ENCODE assay signal across 9 cellular contexts in genomic region chr14:61101803-61102548, GRCh38.
DNase-seq lines count a peak whose midpoint lies in the region; ATAC-seq and TF ChIP-seq lines count a peak whose summit lies in the region.
"Had no signal": no experiment of that assay in that cellular context is flagged by ENCODE, and none has a peak within 500 bp of the region (broad histone marks: within the 10 kb centered on the region; RNA-seq: fewer than 3 reads in every experiment).

No MANE protein-coding gene starts in this region.

- no peaks in the 10 kb centered on the region for H3K27me3 Mint-ChIP-seq in glutamatergic neuron (ENCODE audit: unreplicated experiment)
- H3K27me3 Mint-ChIP-seq: central memory CD8-positive, alpha-beta T cell had no signal

- no peaks in the 10 kb centered on the region for H3K36me3 Mint-ChIP-seq in glutamatergic neuron (ENCODE audit: unreplicated experiment)

- H3K9me3 Mint-ChIP-seq in glutamatergic neuron (ENCODE audit: unreplicated experiment), result peaks cover 2% of the 10 kb centered on the region
- H3K9me3 Mint-ChIP-seq: central memory CD8-positive, alpha-beta T cell had no signal

- H3K27me3 ChIP-seq in skeletal muscle tissue (ENCODE audit: control insufficient read depth in 3 of 3, insufficient read depth in 3 of 3, low read length in 3 of 3), result no peaks in the 10 kb centered on the region

- CTCF ChIA-PET in HEK293 (lab: Yijun Ruan, JAX), result interaction anchor here (0.6 kb wide), 1 partner anchor 752 kb away, joined by 3 read pairs; no protein-coding TSS in a partner anchor

- H3K4me1 ChIP-seq in HEK293 (ENCODE audit: control insufficient read depth, insufficient read depth, low read length) (no peaks in the 10 kb centered on the region), skeletal muscle tissue (ENCODE audit: control insufficient read depth in 3 of 3, insufficient read depth in 3 of 3, low read length in 3 of 3) (peaks cover 36 to 38% (median 37%) of the 10 kb centered on the region in 3 donors)

- peaks cover 3% of the 10 kb centered on the region for H3K4me1 Mint-ChIP-seq in glutamatergic neuron (ENCODE audit: low read depth, unreplicated experiment)
- H3K4me1 Mint-ChIP-seq: central memory CD8-positive, alpha-beta T cell had no signal

- no peak overlapping the region for H3K4me3 Mint-ChIP-seq in glutamatergic neuron (ENCODE audit: unreplicated experiment)
- H3K4me3 Mint-ChIP-seq: central memory CD8-positive, alpha-beta T cell had no signal

- H3K27ac ChIP-seq in HEK293 (ENCODE audit: extremely low read depth, low read depth, low read length) (no peak overlapping the region), skeletal muscle tissue (ENCODE audit: low read depth, low read length) (peak overlapping the region; percentile 80)

- no peak for ATAC-seq in GM19324 (IDR thresholded peaks at IDR 0.05; ENCODE audit: low FRiP score, unreplicated experiment)

- TF ChIP-seq CTCF in HEK293 (tag by site-specific recombination; IDR thresholded peaks at IDR 0.05) (no peak), fibroblast of mammary gland (conservative IDR thresholded peaks at IDR 0.05; ENCODE audit: control insufficient read depth, insufficient read depth, low read depth, low read length) (no peak), glutamatergic neuron (IDR thresholded peaks at IDR 0.05; ENCODE audit: partially characterized antibody, unreplicated experiment) (no peak)

- POLR2A ChIA-PET in HEK293 (lab: Yijun Ruan, JAX), result no interaction called here

- peak overlapping the region in 1 of 3 donors; percentile 9 for H3K9ac ChIP-seq in skeletal muscle tissue (ENCODE audit: low read depth in 1 of 3, low read length in 3 of 3)

- DNase-seq in RPMI8226, result peak; percentile 51
- DNase-seq in fibroblast of mammary gland (ENCODE audit: low read depth), result peak; percentile 82
- DNase-seq in glutamatergic neuron, result no peak
- no peak for DNase-seq in anterior cingulate cortex (lab: John Stamatoyannopoulos, UW)
- DNase-seq in superior temporal gyrus (ENCODE audit: extremely low spot score), result no peak

- H3K9me3 ChIP-seq in HEK293 (ENCODE audit: control insufficient read depth, insufficient read depth, low read depth, low read length), result no peaks in the 10 kb centered on the region
- no peaks in the 10 kb centered on the region for H3K9me3 ChIP-seq in skeletal muscle tissue (ENCODE audit: control insufficient read depth in 3 of 3, low read length in 3 of 3)

- no peak overlapping the region for H3K4me3 ChIP-seq in HEK293 (ENCODE audit: low read depth, low read length)
- H3K4me3 ChIP-seq in fibroblast of mammary gland (ENCODE audit: control insufficient read depth, low read depth, low read length), result no peak overlapping the region
- H3K4me3 ChIP-seq in skeletal muscle tissue (ENCODE audit: low read length in 3 of 3), result no peak overlapping the region

- H3K36me3 ChIP-seq in HEK293 (ENCODE audit: control insufficient read depth in 2 of 2, insufficient read depth in 1 of 2, low read length in 2 of 2), result no peaks in the 10 kb centered on the region
- H3K36me3 ChIP-seq in skeletal muscle tissue (ENCODE audit: control insufficient read depth in 3 of 3, insufficient read depth in 3 of 3, low read length in 3 of 3), result no peaks in the 10 kb centered on the region

- H3K27ac Mint-ChIP-seq in glutamatergic neuron (ENCODE audit: unreplicated experiment), result no peak overlapping the region

TF ChIP-seq in HEK293, 187 proteins besides CTCF, POLR2A, EP300 and RAD21:
- TF ChIP-seq PRDM6 (tag by site-specific recombination; IDR thresholded peaks at IDR 0.05) (no peak), ZNF518A (tag by site-specific recombination; conservative IDR thresholded peaks at IDR 0.05; ENCODE audit: low read depth) (no peak), ZNF341 (tag by site-specific recombination; IDR thresholded peaks at IDR 0.05; ENCODE audit: low read depth) (no peak), ZIC2 (tag by site-specific recombination; IDR thresholded peaks at IDR 0.05) (0 out of 2 replicates have a peak, but pooled peaks have one; percentile 9)

Comparison
In these comparisons a context has a peak if more than half of its experiments do, and no peak if none do; other contexts are left out.
1. DNase-seq: peak in RPMI8226 (single experiment) and fibroblast of mammary gland (single experiment); none in glutamatergic neuron (single experiment), anterior cingulate cortex (0 of 58) and superior temporal gyrus (single experiment).